In genomic region chr7:142873871-142874270, GRCh38 we compare ENCODE assay signal across 21 cellular contexts. TPM values are rescaled to one million over a fixed set of nuclear protein-coding genes. Genes with fewer than 3 reads are reported as not detected.
"Had no signal": no experiment of that assay in that cellular context is flagged by ENCODE, and none has a peak within 500 bp of the region (broad histone marks: within the 10 kb centered on the region; RNA-seq: fewer than 3 reads in every experiment).

No MANE protein-coding gene starts in this region.

- DNase-seq: NCI-H1092 treated with DMSO at 0.1 percent for 48 hours, NCI-H1436, NCI-H187, NCI-H2029, NCI-H2081 treated with DMSO at 0.1 percent for 48 hours, NCI-H2171, NCI-H226, NCI-H446, NCI-H510A, NCI-H524 treated with DMSO at 0.1 percent for 48 hours, NCI-H774, Right ventricle myocardium superior, SIG-M5 had no signal

- H3K27ac ChIP-seq: KMS-11, SJSA1, SK-N-MC had no signal

- H3K9me3 Mint-ChIP-seq: IgD-negative memory B cell had no signal

RNA-seq across cellular contexts. Expression of gene TRPV6, which starts 11.7 kb away (rescaled TPM):
- total RNA-seq: HepG2, HT1080, M059J, Right ventricle myocardium superior, SJSA1 had no signal

RNA-seq across cellular contexts. Expression of gene EPHB6, which starts 19.0 kb away (rescaled TPM):
- total RNA-seq: HepG2, M059J had no signal

RNA-seq across cellular contexts. Expression of gene TRPV5, which starts 59.7 kb away (rescaled TPM):
- total RNA-seq: HepG2, HT1080, K562, M059J, Right ventricle myocardium superior, SJSA1 had no signal
